11 cellular contexts compared by ENCODE assay signal in genomic region chr12:25107920-25108319, GRCh38.
DNase-seq lines count a peak whose midpoint lies in the region; ATAC-seq and TF ChIP-seq lines count a peak whose summit lies in the region.
"Had no signal": no experiment of that assay in that cellular context is flagged by ENCODE, and none has a peak within 500 bp of the region (broad histone marks: within the 10 kb centered on the region; RNA-seq: fewer than 3 reads in every experiment).

No MANE protein-coding gene starts in this region.

- no peaks in the 10 kb centered on the region for H3K9me3 ChIP-seq in DOHH2 (ENCODE audit: control insufficient read depth, insufficient read depth, low read length)
- no peaks in the 10 kb centered on the region for H3K9me3 ChIP-seq in gastrocnemius medialis
- no peaks in the 10 kb centered on the region for H3K9me3 ChIP-seq in CD4-positive, alpha-beta memory T cell (ENCODE audit: control insufficient read depth in 1 of 2, low read length in 2 of 2)
- H3K9me3 ChIP-seq: lower lobe of right lung had no signal

- H3K4me3 Mint-ChIP-seq in IgD-negative memory B cell, result no peak overlapping the region
- H3K4me3 Mint-ChIP-seq in CD4-positive, alpha-beta memory T cell, result no peak overlapping the region

- no peaks in the 10 kb centered on the region for H3K27me3 Mint-ChIP-seq in IgD-negative memory B cell
- no peaks in the 10 kb centered on the region for H3K27me3 Mint-ChIP-seq in CD4-positive, alpha-beta memory T cell

- TF ChIP-seq CTCF in DOHH2 (IDR thresholded peaks at IDR 0.05; ENCODE audit: low read depth, low read length, poor library complexity, severe bottlenecking) (no peak), gastrocnemius medialis (IDR thresholded peaks at IDR 0.05 in 4 of 5, conservative IDR thresholded peaks at IDR 0.05 in 1 of 5) (no peak)

- H3K4me1 ChIP-seq in DOHH2 (ENCODE audit: control insufficient read depth, low read length) (no peaks in the 10 kb centered on the region), gastrocnemius medialis (no peaks in the 10 kb centered on the region)
- H3K4me1 ChIP-seq in CD4-positive, alpha-beta memory T cell (ENCODE audit: insufficient read depth, low read length), result no peaks in the 10 kb centered on the region
- H3K4me1 ChIP-seq: lower lobe of right lung had no signal

- H3F3A ChIP-seq in DOHH2 (ENCODE audit: control insufficient read depth, insufficient read depth), result peaks cover 92% of the 10 kb centered on the region

- no peak for TF ChIP-seq POLR2A in gastrocnemius medialis (IDR thresholded peaks at IDR 0.05)

- H3K9me3 Mint-ChIP-seq in IgD-negative memory B cell, result no peaks in the 10 kb centered on the region
- H3K9me3 Mint-ChIP-seq in CD4-positive, alpha-beta memory T cell, result no peaks in the 10 kb centered on the region

- H4K20me1 ChIP-seq in DOHH2 (ENCODE audit: control insufficient read depth, insufficient read depth, low read depth, low read length), result peaks cover 13% of the 10 kb centered on the region

- peak; percentile 15 for DNase-seq in GM19240 (ENCODE audit: insufficient read length, low spot score)
- DNase-seq in mucosa of gallbladder (ENCODE audit: low spot score), result no peak
- DNase-seq in gastrocnemius medialis, result no peak
- no peak for DNase-seq in SHP77 (lab: John Stamatoyannopoulos, UW)
- DNase-seq in CD4-positive, alpha-beta memory T cell, result no peak
- DNase-seq: lower lobe of right lung, NCI-H1092 treated with DMSO at 0.1 percent for 48 hours, right cardiac atrium had no signal

- peak overlapping the region in 2 of 3 donors; percentile 46 to 54 for H3K27ac Mint-ChIP-seq in IgD-negative memory B cell
- peak overlapping the region in 3 of 7 donors; percentile 12 to 67 (median 25) for H3K27ac Mint-ChIP-seq in CD4-positive, alpha-beta memory T cell

- H3K36me3 Mint-ChIP-seq in IgD-negative memory B cell, result peaks cover 10% of the 10 kb centered on the region
- H3K36me3 Mint-ChIP-seq in CD4-positive, alpha-beta memory T cell, result peaks cover 32% of the 10 kb centered on the region in 2 donors

- H3K79me2 ChIP-seq in DOHH2 (ENCODE audit: control insufficient read depth, low read length), result no peaks in the 10 kb centered on the region

- POLR2A ChIA-PET in CD4-positive, alpha-beta memory T cell (lab: Charles Lee; ENCODE audit: partially characterized antibody), result interaction anchor here (1.7 kb wide), 1 partner anchor 56 kb away, joined by 5 read pairs; no protein-coding TSS in a partner anchor

- H3K27me3 ChIP-seq in DOHH2 (ENCODE audit: control insufficient read depth, low read length) (no peaks in the 10 kb centered on the region), gastrocnemius medialis (no peaks in the 10 kb centered on the region)
- H3K27me3 ChIP-seq in CD4-positive, alpha-beta memory T cell (ENCODE audit: insufficient read depth, low read length), result no peaks in the 10 kb centered on the region

- H3K36me3 ChIP-seq in DOHH2 (ENCODE audit: control insufficient read depth, low read length), result peaks cover 71% of the 10 kb centered on the region
- H3K36me3 ChIP-seq in gastrocnemius medialis, result no peaks in the 10 kb centered on the region
- peaks cover 8% of the 10 kb centered on the region for H3K36me3 ChIP-seq in CD4-positive, alpha-beta memory T cell (ENCODE audit: insufficient read depth, low read length)

- intact Hi-C loops in gastrocnemius medialis (cut with DNase I; ENCODE audit: low total_unique reads), result no loop called here
- intact Hi-C loops in CD4-positive, alpha-beta memory T cell (cut with micrococcal nuclease), result no loop called here

- H3K27ac ChIP-seq in DOHH2 (ENCODE audit: low read depth, low read length) (0 out of 2 replicates have a peak overlapping the region, but pooled peaks have one; percentile 4), gastrocnemius medialis (no peak overlapping the region)
- H3K27ac ChIP-seq in CD4-positive, alpha-beta memory T cell (ENCODE audit: low read depth, low read length), result no peak overlapping the region
- H3K27ac ChIP-seq: lower lobe of right lung had no signal

- H3K4me2 ChIP-seq in DOHH2 (ENCODE audit: low read length), result no peak overlapping the region

- H3K4me3 ChIP-seq in DOHH2 (ENCODE audit: low read length), result no peak overlapping the region
- H3K4me3 ChIP-seq in gastrocnemius medialis, result no peak overlapping the region
- H3K4me3 ChIP-seq in CD4-positive, alpha-beta memory T cell (ENCODE audit: low read length in 2 of 2), result no peak overlapping the region
- H3K4me3 ChIP-seq: lower lobe of right lung had no signal

- H3K4me1 Mint-ChIP-seq in IgD-negative memory B cell, result peaks cover 4 to 12% (median 11%) of the 10 kb centered on the region in 3 donors
- no peaks in the 10 kb centered on the region for H3K4me1 Mint-ChIP-seq in CD4-positive, alpha-beta memory T cell

- peak; percentile 90 for ATAC-seq in HG02840 (IDR thresholded peaks at IDR 0.05; ENCODE audit: low FRiP score, unreplicated experiment)
- no peak for ATAC-seq in gastrocnemius medialis
- ATAC-seq: lower lobe of right lung, right cardiac atrium had no signal

- no peaks in the 10 kb centered on the region for H3K9me2 ChIP-seq in DOHH2 (replicated peaks; ENCODE audit: control insufficient read depth, low read length)

- in situ Hi-C loops in gastrocnemius medialis (cut with MboI; ENCODE audit: low sequenced_read_pairs in 4 of 4), result no loop called here

- CTCF ChIA-PET in CD4-positive, alpha-beta memory T cell (lab: Charles Lee; ENCODE audit: partially characterized antibody), result interaction anchor here (1.5 to 1.6 kb wide), 2 partner anchors 22 to 117 kb away, joined by 5 read pairs; no protein-coding TSS in a partner anchor
